In the genomic region with DNA sequence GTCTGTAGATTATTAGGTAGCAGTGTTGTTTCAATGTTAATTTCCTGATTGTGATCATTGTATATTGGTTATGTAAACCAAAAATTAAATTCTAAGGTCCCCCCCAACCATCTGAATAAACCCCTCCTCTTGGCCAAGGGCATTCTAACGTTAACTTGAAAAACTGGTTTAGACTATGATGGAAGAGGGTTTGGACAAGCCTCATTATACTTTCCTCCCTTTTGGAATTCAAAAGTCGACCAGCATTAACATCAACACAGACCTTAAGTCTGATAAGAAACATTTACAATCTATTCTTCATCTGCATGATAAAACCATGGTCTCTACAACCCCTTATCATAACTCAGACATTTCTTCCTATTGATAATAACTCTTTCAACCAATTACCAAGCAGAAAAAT, we compare ENCODE assay signal across 19 cellular contexts.
"Had no signal": no experiment of that assay in that cellular context is flagged by ENCODE, and none has a peak within 500 bp of the region (broad histone marks: within the 10 kb centered on the region; RNA-seq: fewer than 3 reads in every experiment).

No MANE protein-coding gene starts in this region.

- H3K9me3 ChIP-seq: esophagus muscularis mucosa, gastrocnemius medialis, heart right ventricle, mucosa of descending colon, ovary, tibial nerve had no signal

- H3K36me3 Mint-ChIP-seq: natural killer cell, neural progenitor cell had no signal

- H3K27me3 ChIP-seq: esophagus muscularis mucosa, gastrocnemius medialis, heart right ventricle, neural progenitor cell, ovary, tibial nerve had no signal

- H3K27ac ChIP-seq: coronary artery, esophagus muscularis mucosa, gastrocnemius medialis, heart right ventricle, neural progenitor cell, ovary, tibial nerve had no signal

- H3K27ac Mint-ChIP-seq: natural killer cell; neural progenitor cell; stimulated activated naive CD8-positive, alpha-beta T cell treated with anti-CD3 and anti-CD28 coated beads, Interleukin-15, Interleukin-2, amounts not matched to agents 100 ng/mL and 50 ng/mL, for 24 hours had no signal

- DNase-seq: effector CD4-positive, alpha-beta T cell; endodermal cell; gastrocnemius medialis; heart right ventricle; hypothalamus; kidney glomerular epithelial cell; mammary epithelial cell; mucosa of descending colon; natural killer cell; nucleus accumbens; ovary; right cardiac atrium; small intestine; stimulated activated CD4-positive, alpha-beta T cell treated with anti-CD3 and anti-CD28 coated beads, Interleukin-12 subunit alpha, Interleukin-12 subunit beta, amount 100 ng/mL, for 4 hours had no signal

- H2AFZ ChIP-seq: neural progenitor cell had no signal

- H3K4me3 ChIP-seq: coronary artery, esophagus muscularis mucosa, gastrocnemius medialis, heart right ventricle, mucosa of descending colon, neural progenitor cell, ovary, tibial nerve had no signal

- H3K27me3 Mint-ChIP-seq: stimulated activated naive CD8-positive, alpha-beta T cell treated with anti-CD3 and anti-CD28 coated beads, Interleukin-15, Interleukin-2, amounts not matched to agents 100 ng/mL and 50 ng/mL, for 24 hours had no signal

- H3K9ac ChIP-seq: neural progenitor cell had no signal

- H3K4me2 ChIP-seq: neural progenitor cell had no signal

- H3K9me3 Mint-ChIP-seq: endodermal cell; natural killer cell; neural progenitor cell; stimulated activated naive CD8-positive, alpha-beta T cell treated with anti-CD3 and anti-CD28 coated beads, Interleukin-15, Interleukin-2, amounts not matched to agents 100 ng/mL and 50 ng/mL, for 24 hours had no signal

- H3K4me1 ChIP-seq: neural progenitor cell, tibial nerve had no signal

- H3K4me3 Mint-ChIP-seq: endodermal cell; natural killer cell; neural progenitor cell; stimulated activated naive CD8-positive, alpha-beta T cell treated with anti-CD3 and anti-CD28 coated beads, Interleukin-15, Interleukin-2, amounts not matched to agents 100 ng/mL and 50 ng/mL, for 24 hours had no signal

- H3K36me3 ChIP-seq: esophagus muscularis mucosa, gastrocnemius medialis, heart right ventricle, neural progenitor cell, ovary, tibial nerve had no signal
